8 cellular contexts compared by ENCODE assay signal in the genomic region with DNA sequence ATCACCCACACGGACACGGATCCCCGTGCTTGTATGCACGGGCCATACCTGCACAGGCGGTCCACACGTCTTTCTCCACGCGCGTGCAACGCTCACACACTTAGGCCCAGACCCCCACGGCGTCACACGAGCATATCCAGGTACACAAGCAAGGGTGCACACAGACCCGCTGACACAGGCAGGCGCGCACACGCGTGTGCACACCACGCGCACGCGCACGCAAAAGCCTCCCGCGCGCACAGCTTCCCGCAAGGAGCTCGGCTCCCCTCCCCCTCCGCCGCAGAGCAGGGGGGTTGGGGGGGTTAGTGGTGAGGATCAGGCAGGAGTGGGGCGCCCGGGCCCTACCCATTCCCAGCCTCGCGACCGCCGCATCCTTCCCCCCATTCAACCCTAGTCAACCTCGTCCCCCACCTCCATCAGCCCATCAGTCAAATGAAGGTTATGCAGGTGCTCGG. TPM values are rescaled to one million over a fixed set of nuclear protein-coding genes. Genes with fewer than 3 reads are reported as not detected.
DNase-seq lines count a peak whose midpoint lies in the region; FAIRE-seq and TF ChIP-seq lines count a peak whose summit lies in the region.

No MANE protein-coding gene starts in this region.

- H3K36me3 Mint-ChIP-seq in immature natural killer cell: peaks cover 0 to 6% (median 6%) of the 10 kb centered on the region in 3 donors

- peak; percentile 47 for DNase-seq in NCI-H2196 (lab: John Stamatoyannopoulos, UW; ENCODE audit: unreplicated experiment)
- no peak for DNase-seq in NCI-H2196 treated with DMSO at 0.1 percent for 48 hours (lab: John Stamatoyannopoulos, UW; ENCODE audit: unreplicated experiment)
- DNase-seq in LNCaP clone FGC (ENCODE audit: low read depth): no peak
- DNase-seq in ascending aorta (ENCODE audit: low spot score in 2 of 2): peak in 1 of 2 donors; percentile 81
- DNase-seq in immature natural killer cell: no peak
- DNase-seq in small intestine: peak; percentile 46
- no peak for DNase-seq in NCI-H1048 (lab: John Stamatoyannopoulos, UW)
- DNase-seq in cortex of kidney (lab: John Stamatoyannopoulos, UW): no peak

- TF ChIP-seq CTCF in LNCaP clone FGC (IDR thresholded peaks at IDR 0.05; ENCODE audit: control insufficient read depth, extremely low read depth, insufficient read depth) (no peak), ascending aorta (IDR thresholded peaks at IDR 0.05) (no peak)

- H3K4me1 ChIP-seq in ascending aorta (peaks cover 7 to 20% of the 10 kb centered on the region in 2 donors), small intestine (ENCODE audit: control insufficient read depth in 2 of 2, insufficient read depth in 1 of 2, low read depth in 1 of 2, low read length in 1 of 2) (peaks cover 2 to 4% of the 10 kb centered on the region in 2 donors)

- H3K27ac ChIP-seq in ascending aorta (peak overlapping the region in 1 of 2 donors; percentile 17), small intestine (ENCODE audit: low read depth in 1 of 2, low read length in 1 of 2) (peak overlapping the region in 1 of 2 donors; percentile 49)

- 0 to 2% (median 1%) methylated on average over 23 to 38 of the region's 38 CpGs for WGBS in small intestine, 3 donors

- H3K4me3 ChIP-seq in LNCaP clone FGC (ENCODE audit: low read depth, low read length) (peak overlapping the region; percentile 82), ascending aorta (peak overlapping the region; percentile 82), small intestine (ENCODE audit: low read depth in 1 of 2, low read length in 2 of 2) (peak overlapping the region; percentile 33 to 78)

- no peaks in the 10 kb centered on the region for H3K27me3 ChIP-seq in ascending aorta
- H3K27me3 ChIP-seq in small intestine (ENCODE audit: control insufficient read depth in 2 of 2, insufficient read depth in 2 of 2, low read length in 2 of 2): no peaks in the 10 kb centered on the region

- H3K27ac Mint-ChIP-seq in immature natural killer cell: peak overlapping the region; percentile 84 to 94 (median 88)

- peaks cover 24 to 25% of the 10 kb centered on the region in 2 donors for H3K4me1 Mint-ChIP-seq in immature natural killer cell

- no peak for FAIRE-seq in small intestine (lab: Jason Lieb, UNC)

- peaks cover 5 to 15% (median 5%) of the 10 kb centered on the region in 3 donors for H3K27me3 Mint-ChIP-seq in immature natural killer cell (ENCODE audit: low read depth in 3 of 3)

- H3K36me3 ChIP-seq in ascending aorta (peaks cover 8 to 9% of the 10 kb centered on the region in 2 donors), small intestine (ENCODE audit: control insufficient read depth in 2 of 2, insufficient read depth in 2 of 2, low read length in 2 of 2) (peaks cover 0 to 2% of the 10 kb centered on the region in 2 donors)

- intact Hi-C loops in ascending aorta (cut with DNase I): loop anchor here (5.0 kb wide), 1 partner anchor 214 kb away; the partner anchor contains the start of gene SSBP4

- H3K9me3 ChIP-seq in ascending aorta (no peaks in the 10 kb centered on the region), small intestine (ENCODE audit: control insufficient read depth, low read depth) (no peaks in the 10 kb centered on the region)

- H3K9me3 Mint-ChIP-seq in immature natural killer cell: no peaks in the 10 kb centered on the region

- H3K4me3 Mint-ChIP-seq in immature natural killer cell: peak overlapping the region; percentile 93 to 98 (median 94)

RNA-seq across cellular contexts. Expression of gene RAB3A, which starts 0.4 kb away (rescaled TPM):
- 12.3 TPM for total RNA-seq in ascending aorta
- polyA plus RNA-seq in immature natural killer cell: 1 to 10 TPM in 2 of 3 donors, under 1 TPM in 1; 0.77 to 1.1 (median 1.1) TPM
- polyA plus RNA-seq in small intestine: 1 to 10 TPM in 2 of 3 donors, under 1 TPM in 1; 0.81 to 6.0 (median 2.0) TPM

RNA-seq across cellular contexts. Expression of gene MPV17L2, which starts 10.4 kb away (rescaled TPM):
- 9.5 TPM for total RNA-seq in ascending aorta
- polyA plus RNA-seq in immature natural killer cell (10 to 100 TPM; 12.2 to 17.7 (median 15.4) TPM), small intestine (10 to 100 TPM; 12.5 to 25.9 (median 21.9) TPM)

RNA-seq across cellular contexts. Expression of gene PDE4C, which starts 22.8 kb away (rescaled TPM):
- not detected for total RNA-seq in ascending aorta
- polyA plus RNA-seq in immature natural killer cell (not detected), small intestine (1 to 10 TPM in 1 of 3 donors, not detected in 2; 1.1 TPM)

RNA-seq across cellular contexts. Expression of gene IFI30, which starts 29.8 kb away (rescaled TPM):
- total RNA-seq in ascending aorta: 35.1 TPM
- polyA plus RNA-seq in immature natural killer cell (100 to 1,000 TPM in 1 of 3 donors, 10 to 100 TPM in 2; 49.0 to 184 (median 83.1) TPM), small intestine (100 to 1,000 TPM in 1 of 3 donors, 10 to 100 TPM in 2; 51.9 to 178 (median 91.6) TPM)

RNA-seq across cellular contexts. Expression of gene PIK3R2, which starts 50.5 kb away (rescaled TPM):
- total RNA-seq in ascending aorta: 43.1 TPM
- polyA plus RNA-seq in immature natural killer cell: 1 to 10 TPM; 1.7 to 4.7 (median 3.5) TPM
- polyA plus RNA-seq in small intestine: 10 to 100 TPM in 1 of 3 donors, 1 to 10 TPM in 2; 1.6 to 14.2 (median 2.0) TPM

Comparison
In these comparisons a context has a peak if more than half of its experiments do, and no peak if none do; other contexts are left out.
1. DNase-seq: peak in NCI-H2196 (single experiment) and small intestine (single experiment); none in NCI-H2196 treated with DMSO at 0.1 percent for 48 hours (single experiment), LNCaP clone FGC (single experiment), immature natural killer cell (0 of 3), NCI-H1048 (single experiment) and cortex of kidney (single experiment).
2. Peak in every context shown above with its lines, with median percentiles within 50 percentile points of each other: H3K4me3 ChIP-seq.